34 cellular contexts compared by ENCODE assay signal in the genomic region with DNA sequence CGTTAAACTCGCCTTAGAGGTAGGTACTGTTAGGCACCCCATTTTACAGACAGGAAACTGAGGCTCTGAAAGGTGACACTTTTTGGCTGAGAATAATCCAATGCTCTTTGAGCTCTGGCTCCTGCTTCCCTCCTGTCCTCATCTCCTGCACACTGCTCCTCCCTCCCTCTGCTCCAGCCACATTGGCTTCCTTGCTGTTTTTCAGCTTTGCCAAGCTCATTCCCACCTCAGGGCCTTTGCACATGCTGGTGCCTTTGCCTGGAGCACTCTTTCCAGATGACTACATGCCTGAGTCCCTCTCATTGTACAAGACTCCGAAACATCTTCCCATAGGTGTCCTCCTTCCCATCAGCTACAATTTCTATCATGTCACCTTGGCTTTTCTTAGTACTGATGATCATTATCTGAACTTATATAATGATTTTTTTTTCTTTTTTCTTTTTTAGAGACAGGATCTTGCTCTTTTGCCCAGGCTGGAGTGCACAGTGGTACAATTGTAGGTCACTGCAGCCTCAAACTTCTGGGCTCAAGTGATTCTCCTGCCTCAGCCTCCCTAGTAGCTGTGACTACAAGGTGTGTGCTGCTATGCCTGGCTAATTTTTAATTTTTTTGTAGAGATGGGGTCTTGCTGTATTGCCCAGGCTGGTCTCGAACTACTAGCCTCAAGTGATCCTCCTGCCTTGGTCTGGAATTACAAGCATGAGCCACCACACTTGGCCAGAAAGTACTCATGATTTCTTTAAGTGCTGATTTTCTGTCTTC. TPM values are rescaled to one million over a fixed set of nuclear protein-coding genes. Genes with fewer than 3 reads are reported as not detected.
"Had no signal": no experiment of that assay in that cellular context is flagged by ENCODE, and none has a peak within 500 bp of the region (broad histone marks: within the 10 kb centered on the region; RNA-seq: fewer than 3 reads in every experiment).

No MANE protein-coding gene starts in this region.

- H3K79me2 ChIP-seq: hepatocyte had no signal

- H3K4me2 ChIP-seq: hepatocyte, smooth muscle cell had no signal

- H3K4me1 ChIP-seq: foreskin keratinocyte had no signal

- H2AFZ ChIP-seq: hepatocyte had no signal

- H3K4me3 Mint-ChIP-seq: endodermal cell, mesothelial cell of epicardium, nephron, type B pancreatic cell had no signal

- H3K9me3 Mint-ChIP-seq: endodermal cell, mesothelial cell of epicardium, naive B cell, nephron, type B pancreatic cell had no signal

- H3K4me1 Mint-ChIP-seq: endodermal cell had no signal

- H3K36me3 Mint-ChIP-seq: naive B cell had no signal

- FAIRE-seq: colon, endothelial cell of umbilical vein, kidney, pancreas had no signal

- H3K27me3 Mint-ChIP-seq: type B pancreatic cell had no signal

- H3K27me3 ChIP-seq: dorsolateral prefrontal cortex, esophagus muscularis mucosa, gastroesophageal sphincter, heart left ventricle, hepatocyte, pancreas, stomach, thyroid gland had no signal

- H3K36me3 ChIP-seq: gastroesophageal sphincter, neutrophil, pancreas, thyroid gland had no signal

- ATAC-seq: foreskin keratinocyte, gastroesophageal sphincter, heart left ventricle, left lobe of liver, mucosa of descending colon, pancreas, sciatic nerve had no signal

- H3K9me3 ChIP-seq: esophagus muscularis mucosa, gastroesophageal sphincter, heart left ventricle, mucosa of descending colon, neutrophil, pancreas, stomach, thyroid gland had no signal

- DNase-seq: dorsolateral prefrontal cortex; effector CD4-positive, alpha-beta T cell; endodermal cell; foreskin keratinocyte; heart left ventricle; mesenchymal stem cell; mucosa of descending colon; naive B cell; stimulated activated CD4-positive, alpha-beta T cell treated with anti-CD3 and anti-CD28 coated beads, Interleukin-12 subunit alpha, Interleukin-12 subunit beta, amount 100 ng/mL, for 4 hours; stimulated activated CD4-positive, alpha-beta T cell treated with anti-CD3 and anti-CD28 coated beads, Interleukin-1b, Interleukin-23, amount 100 ng/mL, for 48 hours; stimulated activated CD4-positive, alpha-beta T cell treated with anti-CD3 and anti-CD28 coated beads, Interleukin-4, amount 100 ng/mL, for 1 hour; stimulated activated CD8-positive, alpha-beta memory T cell treated with anti-CD3 and anti-CD28 coated beads, Interleukin-4, amount 100 ng/mL, for 48 hours; stimulated activated naive CD4-positive, alpha-beta T cell treated with Interleukin-2 at 50 U/mL for 16 hours; stomach; thyroid gland had no signal

- H3K27ac ChIP-seq: dorsolateral prefrontal cortex, esophagus muscularis mucosa, foreskin keratinocyte, gastroesophageal sphincter, heart left ventricle, hepatocyte, neutrophil, pancreas, stomach, thyroid gland had no signal

- H3K4me3 ChIP-seq: dorsolateral prefrontal cortex, esophagus muscularis mucosa, gastroesophageal sphincter, heart left ventricle, hepatocyte, lung, mucosa of descending colon, pancreas, smooth muscle cell, stomach, thyroid gland had no signal

- H3K27ac Mint-ChIP-seq: endodermal cell, mesothelial cell of epicardium, nephron, type B pancreatic cell had no signal

RNA-seq across cellular contexts. Expression of a gene that starts 15.2 kb away (rescaled TPM):
- total RNA-seq: endothelial cell of umbilical vein, fibroblast of lung, foreskin keratinocyte, left lobe of liver, subcutaneous adipose tissue had no signal
- polyA plus RNA-seq: fibroblast of lung, foreskin keratinocyte had no signal

RNA-seq across cellular contexts. Expression of a gene that starts 26.2 kb away (rescaled TPM):
- total RNA-seq: endodermal cell, endothelial cell of umbilical vein, epithelial cell of proximal tubule, esophagus muscularis mucosa, fibroblast of lung, foreskin keratinocyte, gastroesophageal sphincter, kidney, mesothelial cell of epicardium, mucosa of descending colon, omental fat pad, sciatic nerve, smooth muscle cell, stomach, subcutaneous adipose tissue, thyroid gland had no signal
- polyA plus RNA-seq: endothelial cell of umbilical vein, foreskin keratinocyte, heart left ventricle, smooth muscle cell had no signal
